ENCODE assay signal across 13 cellular contexts in genomic region chr2:160038662-160039061, GRCh38. TPM values are rescaled to one million over a fixed set of nuclear protein-coding genes. Genes with fewer than 3 reads are reported as not detected.
DNase-seq lines count a peak whose midpoint lies in the region; TF ChIP-seq lines count a peak whose summit lies in the region.
"Not testable (repeated sequence)": the region's sequence is repeated elsewhere in the genome, so short reads cannot be mapped to it uniquely, and the experiment has no call there.
"Had no signal": no experiment of that assay in that cellular context is flagged by ENCODE, and none has a peak within 500 bp of the region (broad histone marks: within the 10 kb centered on the region; RNA-seq: fewer than 3 reads in every experiment).

No MANE protein-coding gene starts in this region.

- H3K36me3 ChIP-seq in HEK293 (ENCODE audit: control insufficient read depth in 2 of 2, insufficient read depth in 1 of 2, low read length in 2 of 2); esophagus muscularis mucosa: not testable (repeated sequence)
- peaks cover 0 to 28% (median 0%) of the 10 kb centered on the region in 3 donors for H3K36me3 ChIP-seq in tibial artery

- peaks cover 54% of the 10 kb centered on the region for H3K4me1 Mint-ChIP-seq in osteocyte (ENCODE audit: unreplicated experiment)

- H3K27ac ChIP-seq in HEK293 (ENCODE audit: extremely low read depth, low read depth, low read length); esophagus muscularis mucosa (replicated peaks in 1 of 4): not testable (repeated sequence)
- H3K27ac ChIP-seq in RWPE1: peak overlapping the region; percentile 40
- H3K27ac ChIP-seq in VCaP: peak overlapping the region; percentile 21; the same call in 1 of the 2 replicates
- peak overlapping the region; percentile 7 to 33 for H3K27ac ChIP-seq in tibial artery

- not testable (repeated sequence) for TF ChIP-seq CTCF in HEK293 (tag by site-specific recombination; IDR thresholded peaks at IDR 0.05); RWPE1 (conservative IDR thresholded peaks at IDR 0.05; ENCODE audit: low read depth); VCaP (conservative IDR thresholded peaks at IDR 0.05); esophagus muscularis mucosa (IDR thresholded peaks at IDR 0.05); osteocyte (IDR thresholded peaks at IDR 0.05); tibial artery (IDR thresholded peaks at IDR 0.05)

- H3K36me3 Mint-ChIP-seq in osteocyte (ENCODE audit: unreplicated experiment): peaks cover 24% of the 10 kb centered on the region

- H3K27me3 ChIP-seq in esophagus muscularis mucosa, tibial artery: not testable (repeated sequence)

- TF ChIP-seq EP300 in esophagus muscularis mucosa (IDR thresholded peaks at IDR 0.05): not testable (repeated sequence)

- not testable (repeated sequence) for H3K4me1 ChIP-seq in HEK293 (ENCODE audit: control insufficient read depth, insufficient read depth, low read length)
- H3K4me1 ChIP-seq in esophagus muscularis mucosa (peaks cover 6 to 24% (median 18%) of the 10 kb centered on the region in 4 donors), tibial artery (peaks cover 0 to 52% (median 25%) of the 10 kb centered on the region in 4 donors)

- H3K9me3 ChIP-seq in HEK293 (ENCODE audit: control insufficient read depth, insufficient read depth, low read depth, low read length); esophagus muscularis mucosa; tibial artery: not testable (repeated sequence)

- not testable (repeated sequence) for H3K9me3 Mint-ChIP-seq in osteocyte (ENCODE audit: unreplicated experiment)

- not testable (repeated sequence) for H3K27me3 Mint-ChIP-seq in osteocyte (ENCODE audit: unreplicated experiment)

- not testable (repeated sequence) for H3K4me3 ChIP-seq in HEK293 (ENCODE audit: low read depth, low read length); esophagus muscularis mucosa; tibial artery

- not testable (repeated sequence) for H3K4me3 Mint-ChIP-seq in osteocyte (ENCODE audit: unreplicated experiment)

- peak overlapping the region; percentile 79 for H3K27ac Mint-ChIP-seq in osteocyte (ENCODE audit: unreplicated experiment)

- not testable (repeated sequence) for TF ChIP-seq POLR2A in esophagus muscularis mucosa (IDR thresholded peaks at IDR 0.05; ENCODE audit: low read depth)

- WGBS in esophagus muscularis mucosa: 94% methylated on average over 8 of the region's 8 CpGs

- POLR2A ChIA-PET in HEK293 (lab: Yijun Ruan, JAX); RWPE1 (lab: Yijun Ruan, JAX; ENCODE audit: low non-redundant PET): not testable (repeated sequence)

- intact Hi-C loops in esophagus muscularis mucosa (cut with DNase I); tibial artery (cut with DNase I; ENCODE audit: low total_unique reads): not testable (repeated sequence)

- not testable (repeated sequence) for DNase-seq in RWPE1 (ENCODE audit: low spot score); osteocyte (ENCODE audit: extremely low spot score, unreplicated experiment); tibial artery
- peak; percentile 19 for DNase-seq in esophagus muscularis mucosa (ENCODE audit: extremely low spot score)

- CTCF ChIA-PET in HEK293 (lab: Yijun Ruan, JAX); RWPE1 (lab: Yijun Ruan, JAX): not testable (repeated sequence)

TF ChIP-seq in HEK293, 187 proteins besides CTCF, POLR2A, EP300 and RAD21:
- TF ChIP-seq ZNF133 (tag by site-specific recombination; IDR thresholded peaks at IDR 0.05): peak; percentile 89

RNA-seq across cellular contexts. Expression of gene PLA2R1, which starts 23.8 kb away (rescaled TPM):
- total RNA-seq in esophagus muscularis mucosa: 1 to 10 TPM; 2.8 to 6.4 (median 5.1) TPM
- total RNA-seq in osteocyte: 70.1 and 78.9 TPM in 2 replicates
- total RNA-seq: A673; B cell; CD4-positive, alpha-beta memory T cell; CD4-positive, alpha-beta T cell; CD4-positive, CD25-positive, alpha-beta regulatory T cell; CD8-positive, alpha-beta memory T cell; CD8-positive, alpha-beta T cell had no signal
